13 cellular contexts compared by ENCODE assay signal in the genomic region with DNA sequence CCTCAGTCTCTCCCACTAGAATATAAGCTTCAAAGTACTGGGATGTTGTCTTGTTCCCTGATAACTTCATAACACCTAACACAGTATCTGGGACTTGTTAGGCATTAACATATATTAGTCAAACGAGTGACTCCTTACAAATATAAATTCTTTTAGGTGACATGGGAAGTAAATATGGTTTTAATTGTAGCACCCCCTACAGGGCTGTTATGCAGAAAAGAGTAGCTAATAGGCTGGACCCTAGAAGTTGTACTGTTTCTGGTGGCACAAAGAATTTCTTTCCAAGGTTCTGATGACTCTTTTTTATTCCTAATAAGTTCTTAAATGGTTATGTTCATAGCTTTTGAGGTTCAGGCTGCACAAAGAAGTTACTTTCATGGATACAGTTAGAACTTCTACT. TPM values are rescaled to one million over a fixed set of nuclear protein-coding genes. Genes with fewer than 3 reads are reported as not detected.
A peak's percentile ranks its signal among the peaks of the same experiment; 100 is the strongest.
DNase-seq lines count a peak whose midpoint lies in the region; ATAC-seq, FAIRE-seq and TF ChIP-seq lines count a peak whose summit lies in the region.
"Had no signal": no experiment of that assay in that cellular context is flagged by ENCODE, and none has a peak within 500 bp of the region (broad histone marks: within the 10 kb centered on the region; RNA-seq: fewer than 3 reads in every experiment).

No MANE protein-coding gene starts in this region.

- H3K9me3 ChIP-seq in CD8-positive, alpha-beta T cell (ENCODE audit: low read length): no peaks in the 10 kb centered on the region
- H3K9me3 ChIP-seq in SU-DHL-6 (ENCODE audit: insufficient read depth, low read length) (no peaks in the 10 kb centered on the region), keratinocyte (ENCODE audit: control insufficient read depth, low read depth, low read length) (no peaks in the 10 kb centered on the region)

- H2AFZ ChIP-seq in SU-DHL-6 (ENCODE audit: low read depth, low read length, severe bottlenecking): no peak overlapping the region
- H2AFZ ChIP-seq in keratinocyte (ENCODE audit: control insufficient read depth, low read length): no peak overlapping the region

- intact Hi-C loops in CD8-positive, alpha-beta T cell (cut with DNase I, micrococcal nuclease): loop anchor here in 1 of 2 experiments (1.0 kb wide), 1 partner anchor 131 kb away; no protein-coding TSS in a partner anchor

- peak; percentile 37 for TF ChIP-seq CTCF in CD8-positive, alpha-beta T cell (IDR thresholded peaks at IDR 0.05)
- TF ChIP-seq CTCF in HFF-Myc (IDR thresholded peaks at IDR 0.05; ENCODE audit: low read depth, low read length, missing control alignments): peak; percentile 15
- peak; percentile 23 for TF ChIP-seq CTCF in SU-DHL-6 (IDR thresholded peaks at IDR 0.05; ENCODE audit: insufficient read depth, low read length, poor library complexity, severe bottlenecking)
- peak in 2 of 3 experiments; percentile 18 to 22 for TF ChIP-seq CTCF in keratinocyte (optimal IDR thresholded peaks at IDR 0.05 in 1 of 3, IDR thresholded peaks at IDR 0.05 in 1 of 3, conservative IDR thresholded peaks at IDR 0.05 in 1 of 3; ENCODE audit: extremely low read depth in 1 of 3, insufficient read depth in 2 of 3, low read length in 3 of 3)

- H3K36me3 Mint-ChIP-seq in CD8-positive, alpha-beta T cell: peaks cover 76% of the 10 kb centered on the region

- no peak overlapping the region for H3K4me2 ChIP-seq in SU-DHL-6 (ENCODE audit: low read depth, low read length, poor library complexity, severe bottlenecking)
- no peak overlapping the region for H3K4me2 ChIP-seq in keratinocyte (ENCODE audit: control insufficient read depth, extremely low read depth, insufficient read depth, low read depth, low read length)

- H3K9ac ChIP-seq in SU-DHL-6 (ENCODE audit: low read length): no peak overlapping the region
- no peak overlapping the region for H3K9ac ChIP-seq in keratinocyte (ENCODE audit: control insufficient read depth, extremely low read depth, insufficient read depth, low read length)

- CTCF ChIA-PET in CD8-positive, alpha-beta T cell (lab: Charles Lee): interaction anchor here (1.1 kb wide), 1 partner anchor 17 kb away, joined by 3 read pairs; no protein-coding TSS in a partner anchor

- DNase-seq in CD8-positive, alpha-beta T cell: no peak
- DNase-seq in HFF-Myc (ENCODE audit: extremely low read depth, low read depth) (no peak), keratinocyte (ENCODE audit: low read depth, low spot score) (no peak), AG08396 (ENCODE audit: low spot score) (no peak), HK-2 (ENCODE audit: unreplicated experiment) (no peak), NCI-H748 treated with DMSO at 0.1 percent for 48 hours (lab: John Stamatoyannopoulos, UW) (no peak)
- DNase-seq: activated CD4-positive, alpha-beta T cell treated with anti-CD3 and anti-CD28 coated beads for 48 hours; activated naive CD4-positive, alpha-beta T cell treated with anti-CD3 and anti-CD28 coated beads, Interleukin-2, amount 50 U/mL, for 16 hours; EL; GOT3; NCI-H1436 treated with DMSO at 0.1 percent for 48 hours had no signal

- peaks cover 8% of the 10 kb centered on the region for H3K4me1 Mint-ChIP-seq in CD8-positive, alpha-beta T cell (ENCODE audit: low read depth)

- no peaks in the 10 kb centered on the region for H3K27me3 Mint-ChIP-seq in CD8-positive, alpha-beta T cell (ENCODE audit: low read depth)

- no peaks in the 10 kb centered on the region for H3F3A ChIP-seq in SU-DHL-6 (ENCODE audit: insufficient read depth)

- no peaks in the 10 kb centered on the region for H3K9me2 ChIP-seq in SU-DHL-6 (replicated peaks; ENCODE audit: insufficient read depth, low read length)

- H3K4me3 ChIP-seq in CD8-positive, alpha-beta T cell (ENCODE audit: low read depth, low read length): no peak overlapping the region
- H3K4me3 ChIP-seq in HFF-Myc (replicated peaks; ENCODE audit: low read depth, low read length) (no peak overlapping the region), SU-DHL-6 (ENCODE audit: insufficient read depth, low read length, poor library complexity, severe bottlenecking) (no peak overlapping the region), keratinocyte (ENCODE audit: control insufficient read depth in 2 of 3, extremely low read depth in 1 of 3, insufficient read depth in 2 of 3, low read depth in 1 of 3, low read length in 3 of 3) (no peak overlapping the region)

- no peaks in the 10 kb centered on the region for H3K4me1 ChIP-seq in CD8-positive, alpha-beta T cell (ENCODE audit: insufficient read depth, low read length)
- H3K4me1 ChIP-seq in keratinocyte (ENCODE audit: control insufficient read depth, extremely low read depth, insufficient read depth, low read length): no peaks in the 10 kb centered on the region

- no peaks in the 10 kb centered on the region for H3K27me3 ChIP-seq in CD8-positive, alpha-beta T cell (ENCODE audit: insufficient read depth, low read length)
- H3K27me3 ChIP-seq in SU-DHL-6 (ENCODE audit: low read length): no peaks in the 10 kb centered on the region
- H3K27me3 ChIP-seq in keratinocyte (ENCODE audit: control insufficient read depth, extremely low read depth, insufficient read depth, low read length): no peaks in the 10 kb centered on the region

- dilution Hi-C loops in keratinocyte (cut with MboI; ENCODE audit: extremely low pct_ligation_motif_present, low sequenced_read_pairs): no loop called here

- H3K4me3 Mint-ChIP-seq in CD8-positive, alpha-beta T cell: no peak overlapping the region

- FAIRE-seq in keratinocyte (lab: Jason Lieb, UNC): no peak

- no peaks in the 10 kb centered on the region for H3K79me2 ChIP-seq in SU-DHL-6 (ENCODE audit: insufficient read depth, low read length)
- peaks cover 17% of the 10 kb centered on the region for H3K79me2 ChIP-seq in keratinocyte (ENCODE audit: control insufficient read depth, insufficient read depth, low read length)

- ATAC-seq in CD8-positive, alpha-beta T cell: no peak
- ATAC-seq in HG03095 (IDR thresholded peaks at IDR 0.05; ENCODE audit: unreplicated experiment): no peak

- H3K36me3 ChIP-seq in CD8-positive, alpha-beta T cell (ENCODE audit: insufficient read depth, low read length): peaks cover 29% of the 10 kb centered on the region
- H3K36me3 ChIP-seq in SU-DHL-6 (ENCODE audit: low read length) (peaks cover 9% of the 10 kb centered on the region), keratinocyte (ENCODE audit: control insufficient read depth in 2 of 2, extremely low read depth in 1 of 2, insufficient read depth in 2 of 2, low read length in 2 of 2) (peaks cover 19 to 27% of the 10 kb centered on the region in 2 experiments)

- POLR2A ChIA-PET in CD8-positive, alpha-beta T cell (lab: Charles Lee): interaction anchor here (0.6 kb wide), 1 partner anchor 45 kb away, joined by 3 read pairs; no protein-coding TSS in a partner anchor

- no peaks in the 10 kb centered on the region for H3K9me1 ChIP-seq in keratinocyte (ENCODE audit: control insufficient read depth, extremely low read depth, insufficient read depth, low read length)

- no peaks in the 10 kb centered on the region for H4K20me1 ChIP-seq in SU-DHL-6 (ENCODE audit: low read depth, low read length)
- H4K20me1 ChIP-seq in keratinocyte (ENCODE audit: control insufficient read depth, extremely low read depth, insufficient read depth, low read length): no peaks in the 10 kb centered on the region

- no peaks in the 10 kb centered on the region for H3K9me3 Mint-ChIP-seq in CD8-positive, alpha-beta T cell

- H3K27ac ChIP-seq in CD8-positive, alpha-beta T cell (ENCODE audit: low read depth, low read length): no peak overlapping the region
- no peak overlapping the region for H3K27ac ChIP-seq in SU-DHL-6 (ENCODE audit: low read depth, low read length)
- H3K27ac ChIP-seq in keratinocyte (ENCODE audit: control insufficient read depth, insufficient read depth, low read length): no peak overlapping the region

- peak overlapping the region; percentile 4 for H3K27ac Mint-ChIP-seq in CD8-positive, alpha-beta T cell

RNA-seq across cellular contexts. Expression of gene GPATCH2L, which starts 29.8 kb away (rescaled TPM):
- total RNA-seq in CD8-positive, alpha-beta T cell: 10 to 100 TPM; 74.4 to 78.1 TPM
- 19.0 to 31.2 TPM (median 28.8 TPM) in 3 replicates for polyA plus RNA-seq in keratinocyte
- polyA plus RNA-seq in keratinocyte (2011; ENCODE audit: low read depth): 22.8 TPM
- 9.6 and 14.6 TPM in 2 replicates for polyA plus RNA-seq in keratinocyte (2011; cell fraction: cytosol; rRNA removed)
- polyA plus RNA-seq in keratinocyte (2011; cell fraction: nucleus; rRNA removed): 54.2 and 60.8 TPM in 2 replicates
- polyA plus RNA-seq in keratinocyte (2012; ENCODE audit: low replicate concordance): 12.1 and 13.7 TPM in 2 replicates
- polyA minus RNA-seq in keratinocyte: 64.3 to 75.6 TPM (median 65.9 TPM) in 3 replicates
- 23.0 TPM for polyA minus RNA-seq in keratinocyte (2011; cell fraction: cytosol; rRNA and poly(A)+ RNA removed)
- polyA minus RNA-seq in keratinocyte (2011; cell fraction: nucleus; rRNA and poly(A)+ RNA removed): 50.1 and 99.1 TPM in 2 replicates
